8 cellular contexts compared by ENCODE assay signal in the genomic region with DNA sequence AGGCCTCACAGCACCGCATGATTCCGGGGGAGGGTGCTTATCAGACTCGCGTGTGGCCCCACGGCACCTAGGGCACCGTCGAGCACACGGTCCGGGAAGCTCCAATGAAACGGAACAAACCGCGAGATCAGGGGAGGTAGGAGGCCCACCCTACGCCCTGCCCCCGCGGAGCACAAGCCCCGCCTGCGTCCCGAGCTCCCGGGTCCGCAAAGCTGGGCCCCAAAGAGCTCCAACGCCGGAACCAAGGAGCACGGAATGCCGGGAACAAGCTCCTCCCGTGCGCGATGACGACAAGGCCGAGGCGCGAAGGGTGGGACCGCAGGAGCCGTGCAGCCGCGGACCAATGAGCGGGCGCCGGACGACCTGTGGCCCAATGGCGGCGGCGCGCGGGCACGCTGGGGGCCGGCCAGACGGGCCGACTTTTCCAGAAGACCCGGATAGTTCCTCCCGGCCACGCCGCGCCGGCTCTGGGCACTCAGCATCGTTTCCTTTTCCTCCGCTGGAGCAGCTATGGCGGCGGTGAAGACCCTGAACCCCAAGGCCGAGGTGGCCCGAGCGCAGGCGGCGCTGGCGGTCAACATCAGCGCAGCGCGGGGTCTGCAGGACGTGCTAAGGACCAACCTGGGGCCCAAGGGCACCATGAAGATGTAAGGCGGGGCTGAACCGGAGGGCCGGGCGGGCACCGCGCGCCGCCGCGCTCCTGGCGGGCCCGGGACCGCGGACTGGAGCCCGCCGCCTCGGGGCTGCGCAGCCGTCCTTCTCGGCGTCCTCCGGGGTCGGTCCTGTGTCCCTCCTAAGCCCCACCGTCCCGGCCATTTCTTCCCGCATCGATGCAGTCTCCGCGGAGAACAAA. TPM values are rescaled to one million over a fixed set of nuclear protein-coding genes. Genes with fewer than 3 reads are reported as not detected.
DNase-seq lines count a peak whose midpoint lies in the region; ATAC-seq, FAIRE-seq and TF ChIP-seq lines count a peak whose summit lies in the region.

A gene with protein sequence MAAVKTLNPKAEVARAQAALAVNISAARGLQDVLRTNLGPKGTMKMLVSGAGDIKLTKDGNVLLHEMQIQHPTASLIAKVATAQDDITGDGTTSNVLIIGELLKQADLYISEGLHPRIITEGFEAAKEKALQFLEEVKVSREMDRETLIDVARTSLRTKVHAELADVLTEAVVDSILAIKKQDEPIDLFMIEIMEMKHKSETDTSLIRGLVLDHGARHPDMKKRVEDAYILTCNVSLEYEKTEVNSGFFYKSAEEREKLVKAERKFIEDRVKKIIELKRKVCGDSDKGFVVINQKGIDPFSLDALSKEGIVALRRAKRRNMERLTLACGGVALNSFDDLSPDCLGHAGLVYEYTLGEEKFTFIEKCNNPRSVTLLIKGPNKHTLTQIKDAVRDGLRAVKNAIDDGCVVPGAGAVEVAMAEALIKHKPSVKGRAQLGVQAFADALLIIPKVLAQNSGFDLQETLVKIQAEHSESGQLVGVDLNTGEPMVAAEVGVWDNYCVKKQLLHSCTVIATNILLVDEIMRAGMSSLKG (plus strand): TSS at position 427 of the 853 bp plus-strand sequence. CDS start 84 bp downstream, at position 511.
A gene (minus strand): TSS at position 106 of the 853 bp plus-strand sequence. CDS start 30,232 bp downstream, outside the sequence.

- H3K4me3 ChIP-seq in heart left ventricle (peak within 1 kb of the TSS; percentile 50 to 96 (median 82)), upper lobe of left lung (peak within 1 kb of the TSS; percentile 67 to 91 (median 78))

- POLR2A ChIA-PET in T-cell (lab: Charles Lee) = interaction anchor here (0.6 to 1.1 kb wide), 10 partner anchors 11 to 1293 kb away, joined by 3 to 6 read pairs (median 4); a partner anchor contains a TSS

- H3K27me3 ChIP-seq in heart left ventricle = no peaks in the 10 kb centered on the region
- no peaks in the 10 kb centered on the region for H3K27me3 ChIP-seq in upper lobe of left lung

- ATAC-seq in HG02840 (IDR thresholded peaks at IDR 0.05; ENCODE audit: low FRiP score, unreplicated experiment) = peak; percentile 98
- peak; percentile 93 to 97 (median 96) for ATAC-seq in T-cell (replicated peaks in 1 of 4)
- peak; percentile 98 to 100 (median 100) for ATAC-seq in heart left ventricle
- ATAC-seq in upper lobe of left lung (ENCODE audit: low FRiP score in 2 of 2) = peak; percentile 99

- WGBS in adipose tissue, 3 donors = 0 to 1% (median 0%) methylated on average over 72 to 97 of the region's 97 CpGs
- 0 to 1% (median 1%) methylated on average over 49 to 97 of the region's 97 CpGs for WGBS in heart left ventricle, 4 donors
- WGBS in upper lobe of left lung, 2 donors = 0 to 1% methylated on average over 7 to 35 of the region's 97 CpGs

- intact Hi-C loops in heart left ventricle (cut with DNase I) = loop anchor here in 3 of 10 donors (1.0 to 5.0 kb wide), 5 partner anchors 13 to 87 kb away; a partner anchor contains a TSS
- intact Hi-C loops in posterior cingulate gyrus (cut with DNase I) = loop anchor here (5.0 kb wide), 1 partner anchor 84 kb away; no protein-coding TSS in a partner anchor

- TF ChIP-seq EP300 in upper lobe of left lung (IDR thresholded peaks at IDR 0.05) = peak in 1 of 4 donors; percentile 37

- TF ChIP-seq POLR2A in GM12891 (IDR thresholded peaks at IDR 0.05; ENCODE audit: low read depth, low read length) (peak; percentile 89), heart left ventricle (IDR thresholded peaks at IDR 0.05) (peak; percentile 23 to 81), upper lobe of left lung (IDR thresholded peaks at IDR 0.05) (peak in 3 of 4 donors; percentile 70 to 87 (median 86))

- peak within 1 kb of the TSS; percentile 86 to 92 for H3K27ac Mint-ChIP-seq in T-cell

- peaks cover 38 to 43% (median 39%) of the 10 kb centered on the region in 3 donors for H3K4me1 Mint-ChIP-seq in T-cell

- H3K27ac ChIP-seq in adipose tissue (ENCODE audit: low read depth, low read length) (peak within 1 kb of the TSS; percentile 38), heart left ventricle (peak within 1 kb of the TSS; percentile 80 to 96 (median 92)), upper lobe of left lung (peak within 1 kb of the TSS; percentile 91 to 96 (median 92))

- FAIRE-seq in GM12891 (lab: Jason Lieb, UNC) = peak; percentile 93

- H3K9me3 Mint-ChIP-seq in T-cell = no peaks in the 10 kb centered on the region

- H3K4me3 Mint-ChIP-seq in T-cell = peak within 1 kb of the TSS; percentile 87 to 93 (median 92)

- H3K36me3 ChIP-seq in heart left ventricle (peaks cover 0 to 39% (median 38%) of the 10 kb centered on the region in 9 donors), upper lobe of left lung (peaks cover 3 to 38% (median 24%) of the 10 kb centered on the region in 4 donors)

- H3K9me3 ChIP-seq in heart left ventricle (no peaks in the 10 kb centered on the region), upper lobe of left lung (no peaks in the 10 kb centered on the region)

- H3K27me3 Mint-ChIP-seq in T-cell = no peaks in the 10 kb centered on the region

- CTCF ChIA-PET in T-cell (lab: Charles Lee) = interaction anchor here (0.6 to 1.4 kb wide), 10 partner anchors 11 to 87 kb away, joined by 3 to 13 read pairs (median 3); a partner anchor contains a TSS

- peaks cover 14% of the 10 kb centered on the region for H3K36me3 Mint-ChIP-seq in T-cell

- DNase-seq in GM12891 (ENCODE audit: insufficient read length, low spot score) = peak; percentile 85
- peak; percentile 85 for DNase-seq in NCI-H1436 treated with DMSO at 0.1 percent for 48 hours (lab: John Stamatoyannopoulos, UW)
- peak; percentile 68 to 89 (median 78) for DNase-seq in T-cell
- DNase-seq in heart left ventricle = peak; percentile 98 to 99 (median 99)
- peak; percentile 96 to 100 (median 98) for DNase-seq in posterior cingulate gyrus
- peak; percentile 99 for DNase-seq in upper lobe of left lung

- TF ChIP-seq CTCF in heart left ventricle (IDR thresholded peaks at IDR 0.05) = no peak
- TF ChIP-seq CTCF in upper lobe of left lung (IDR thresholded peaks at IDR 0.05) = peak in 1 of 6 experiments; percentile 17

- H3K4me1 ChIP-seq in heart left ventricle = peaks cover 7 to 45% (median 26%) of the 10 kb centered on the region in 12 donors
- peaks cover 23 to 51% (median 28%) of the 10 kb centered on the region in 4 donors for H3K4me1 ChIP-seq in upper lobe of left lung

TF ChIP-seq in GM12891, 5 proteins besides CTCF, POLR2A, EP300 and RAD21:
- TF ChIP-seq POU2F2 (IDR thresholded peaks at IDR 0.05; ENCODE audit: low read depth, low read length) (no peak), TAF1 (IDR thresholded peaks at IDR 0.05; ENCODE audit: low read depth, low read length) (peak; percentile 39; the same call in 1 of the 2 replicates), PAX5 (IDR thresholded peaks at IDR 0.05; ENCODE audit: insufficient read depth, low read length, severe bottlenecking) (peak; percentile 42), POLR2AphosphoS5 (IDR thresholded peaks at IDR 0.05; ENCODE audit: low read depth, low read length) (peak; percentile 95), SPI1 (IDR thresholded peaks at IDR 0.05; ENCODE audit: low read depth, low read length) (no peak)
TF ChIP-seq in GM12891: peak in this region for 3.

RNA-seq across cellular contexts. Expression of the first gene that starts in this region (rescaled TPM):
- polyA plus RNA-seq in GM12891 (2012; ENCODE audit: low read depth, missing spikeins) = 193 TPM
- total RNA-seq in T-cell = 10 to 100 TPM; 44.6 to 74.7 (median 70.3) TPM
- polyA plus RNA-seq in adipose tissue = 100 to 1,000 TPM in 1 of 3 donors, 10 to 100 TPM in 2; 58.7 to 102 (median 96.2) TPM
- total RNA-seq in heart left ventricle = 10 to 100 TPM; 44.6 to 85.8 (median 62.6) TPM
- 100 to 1,000 TPM in 1 of 2 donors, 10 to 100 TPM in 1; 75.8 to 180 TPM for polyA plus RNA-seq in heart left ventricle
- total RNA-seq in upper lobe of left lung = 100 to 1,000 TPM in 1 of 6 donors, 10 to 100 TPM in 5; 48.4 to 115 (median 67.6) TPM

RNA-seq across cellular contexts. Expression of the second gene that starts in this region (rescaled TPM):
- polyA plus RNA-seq in GM12891 (2012; ENCODE audit: low read depth, missing spikeins) = 11.8 TPM
- total RNA-seq in T-cell (1 to 10 TPM; 1.9 to 8.3 (median 5.7) TPM), heart left ventricle (10 to 100 TPM in 2 of 9 donors, 1 to 10 TPM in 7; 7.5 to 15.9 (median 8.9) TPM), upper lobe of left lung (10 to 100 TPM in 4 of 6 donors, 1 to 10 TPM in 2; 6.8 to 18.9 (median 13.5) TPM)
- polyA plus RNA-seq in adipose tissue (1 to 10 TPM; 3.9 to 7.2 (median 5.9) TPM), heart left ventricle (10 to 100 TPM in 1 of 2 donors, 1 to 10 TPM in 1; 3.5 to 12.1 TPM)

Comparison
In these comparisons a context has a peak if more than half of its experiments do, and no peak if none do; other contexts are left out.
1. Peak in every context shown above with its lines: DNase-seq, ATAC-seq, H3K4me3 ChIP-seq and H3K27ac ChIP-seq.
2. H3K27ac ChIP-seq: peak in every context shown above with its lines; median percentile 92 in heart left ventricle; 92 in upper lobe of left lung; 38 in adipose tissue.